Comparison of ENCODE assay signal across 6 cellular contexts in the genomic region with DNA sequence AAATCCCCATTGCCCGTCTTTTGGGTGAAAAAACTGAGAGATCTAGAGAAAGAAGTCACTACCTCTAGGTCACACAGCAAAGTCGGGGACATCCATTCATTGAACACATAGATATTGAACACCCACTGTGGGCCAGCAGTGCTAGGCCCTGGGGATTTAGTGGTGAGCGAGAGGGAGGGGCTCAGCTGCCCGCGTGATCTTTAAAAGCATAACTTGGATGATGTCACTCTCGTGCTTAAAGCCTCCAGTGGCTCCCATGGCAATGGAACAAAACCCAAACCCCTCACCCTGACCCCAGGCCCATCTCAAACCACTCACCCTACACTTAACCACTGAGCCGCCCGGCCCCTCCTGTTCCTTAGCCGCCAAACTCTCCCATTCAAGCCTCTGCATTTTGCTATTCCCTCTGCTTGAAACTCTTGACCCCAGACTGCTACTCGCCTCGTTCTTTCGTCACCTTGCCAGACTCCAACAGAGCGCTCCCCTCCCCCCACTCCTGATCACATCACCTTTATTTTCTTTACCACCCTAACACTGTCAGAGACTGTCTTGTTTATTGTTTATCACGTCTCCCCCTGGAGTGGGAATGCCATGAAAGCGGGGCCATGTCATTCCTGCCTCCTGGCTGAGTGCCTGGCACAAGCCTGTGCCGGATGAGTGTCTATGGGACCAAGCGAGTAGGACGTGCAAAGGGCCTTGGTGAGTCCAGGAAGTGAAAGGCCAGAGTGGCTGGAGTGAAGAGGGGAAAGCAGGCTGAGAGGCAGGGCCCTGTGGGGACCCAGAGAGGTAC. TPM values are rescaled to one million over a fixed set of nuclear protein-coding genes. Genes with fewer than 3 reads are reported as not detected.
A peak's percentile ranks its signal among the peaks of the same experiment; 100 is the strongest.
DNase-seq lines count a peak whose midpoint lies in the region; ATAC-seq and TF ChIP-seq lines count a peak whose summit lies in the region.

No MANE protein-coding gene starts in this region.

- peaks cover 20% of the 10 kb centered on the region for H3K27me3 Mint-ChIP-seq in glutamatergic neuron (ENCODE audit: unreplicated experiment)

- peaks cover 8% of the 10 kb centered on the region for H3K9me3 Mint-ChIP-seq in glutamatergic neuron (ENCODE audit: unreplicated experiment)

- H3K4me3 ChIP-seq in tibial artery = peak overlapping the region; percentile 42 to 64

- no peak overlapping the region for H3K27ac ChIP-seq in tibial artery

- DNase-seq in DMS153 (lab: John Stamatoyannopoulos, UW) = peak; percentile 72
- DNase-seq in RPMI8226 = peak; percentile 70
- DNase-seq in glutamatergic neuron = peak; percentile 65
- no peak for DNase-seq in tibial artery
- DNase-seq in nucleus accumbens (lab: John Stamatoyannopoulos, UW) = no peak

- peak overlapping the region; percentile 92 for H3K27ac Mint-ChIP-seq in glutamatergic neuron (ENCODE audit: unreplicated experiment)

- peak overlapping the region; percentile 90 for H3K4me3 Mint-ChIP-seq in glutamatergic neuron (ENCODE audit: unreplicated experiment)

- H3K27me3 ChIP-seq in tibial artery = peaks cover 0 to 38% of the 10 kb centered on the region in 2 donors

- H3K4me1 ChIP-seq in tibial artery = peaks cover 0 to 47% (median 41%) of the 10 kb centered on the region in 4 donors

- no peaks in the 10 kb centered on the region for H3K9me3 ChIP-seq in tibial artery

- peak; percentile 13 for ATAC-seq in HG02571 (IDR thresholded peaks at IDR 0.05; ENCODE audit: unreplicated experiment)

- peaks cover 14% of the 10 kb centered on the region for H3K4me1 Mint-ChIP-seq in glutamatergic neuron (ENCODE audit: low read depth, unreplicated experiment)

- intact Hi-C loops in tibial artery (cut with DNase I; ENCODE audit: low total_unique reads) = no loop called here

- peaks cover 0 to 15% (median 8%) of the 10 kb centered on the region in 3 donors for H3K36me3 ChIP-seq in tibial artery

- no peaks in the 10 kb centered on the region for H3K36me3 Mint-ChIP-seq in glutamatergic neuron (ENCODE audit: unreplicated experiment)

- no peak for TF ChIP-seq CTCF in glutamatergic neuron (IDR thresholded peaks at IDR 0.05; ENCODE audit: partially characterized antibody, unreplicated experiment)
- no peak for TF ChIP-seq CTCF in tibial artery (IDR thresholded peaks at IDR 0.05)

RNA-seq across cellular contexts. Expression of a gene that starts 0.7 kb away (rescaled TPM):
- total RNA-seq in glutamatergic neuron (ENCODE audit: unreplicated experiment) = 11.9 TPM

RNA-seq across cellular contexts. Expression of a gene that starts 6.4 kb away (rescaled TPM):
- 35.3 TPM for total RNA-seq in glutamatergic neuron (ENCODE audit: unreplicated experiment)

RNA-seq across cellular contexts. Expression of a gene that starts 14.4 kb away (rescaled TPM):
- total RNA-seq in glutamatergic neuron (ENCODE audit: unreplicated experiment) = 15.8 TPM

RNA-seq across cellular contexts. Expression of a gene that starts 31.9 kb away (rescaled TPM):
- 26.1 TPM for total RNA-seq in glutamatergic neuron (ENCODE audit: unreplicated experiment)

RNA-seq across cellular contexts. Expression of a gene that starts 49.5 kb away (rescaled TPM):
- total RNA-seq in glutamatergic neuron (ENCODE audit: unreplicated experiment) = 15.8 TPM

Comparison
In these comparisons a context has a peak if more than half of its experiments do, and no peak if none do; other contexts are left out.
1. DNase-seq: peak in DMS153 (single experiment), RPMI8226 (single experiment) and glutamatergic neuron (single experiment); none in tibial artery (0 of 2) and nucleus accumbens (0 of 56).